Comparison of ENCODE assay signal across 9 cellular contexts in genomic region chr14:25050494-25051170, GRCh38. TPM values are rescaled to one million over a fixed set of nuclear protein-coding genes. Genes with fewer than 3 reads are reported as not detected.
DNase-seq lines count a peak whose midpoint lies in the region; ATAC-seq, FAIRE-seq and TF ChIP-seq lines count a peak whose summit lies in the region.
"Had no signal": no experiment of that assay in that cellular context is flagged by ENCODE, and none has a peak within 500 bp of the region (broad histone marks: within the 10 kb centered on the region; RNA-seq: fewer than 3 reads in every experiment).

No MANE protein-coding gene starts in this region.

- H3K27me3 ChIP-seq in left lung (peaks cover 33 to 57% of the 10 kb centered on the region in 2 donors), thoracic aorta (replicated peaks; ENCODE audit: insufficient read depth) (peaks cover 7% of the 10 kb centered on the region)

- H3K27ac ChIP-seq in left lung (peak overlapping the region; percentile 55 to 57), thoracic aorta (no peak overlapping the region)

- no peak for DNase-seq in CD14-positive monocyte (ENCODE audit: low spot score)
- DNase-seq in LNCaP clone FGC (ENCODE audit: low read depth), result no peak
- DNase-seq in central memory CD8-positive, alpha-beta T cell (ENCODE audit: low spot score in 2 of 2), result no peak
- DNase-seq in left lung, result no peak
- no peak for DNase-seq in thoracic aorta (ENCODE audit: low spot score)
- no peak for DNase-seq in NCI-H1436 (lab: John Stamatoyannopoulos, UW)
- DNase-seq in GM19239 (ENCODE audit: insufficient read length, low spot score), result no peak
- DNase-seq: naive B cell had no signal

- no peak for ATAC-seq in central memory CD8-positive, alpha-beta T cell (replicated peaks; ENCODE audit: extremely low read depth, poor library complexity, severe bottlenecking)
- peak; percentile 53 for ATAC-seq in left lung
- no peak for ATAC-seq in thoracic aorta (ENCODE audit: insufficient number of reproducible peaks, low FRiP score, low read depth)
- no peak for ATAC-seq in HG03342 (IDR thresholded peaks at IDR 0.05; ENCODE audit: unreplicated experiment)

- intact Hi-C loops in CD14-positive monocyte (cut with micrococcal nuclease) (no loop called here), left lung (cut with DNase I) (no loop called here)

- no peak overlapping the region for H3K27ac Mint-ChIP-seq in CD14-positive monocyte
- no peak overlapping the region for H3K27ac Mint-ChIP-seq in central memory CD8-positive, alpha-beta T cell (ENCODE audit: low read depth)
- H3K27ac Mint-ChIP-seq: naive B cell had no signal

- peaks cover 7 to 15% of the 10 kb centered on the region in 2 donors for H3K36me3 Mint-ChIP-seq in CD14-positive monocyte
- H3K36me3 Mint-ChIP-seq in central memory CD8-positive, alpha-beta T cell (ENCODE audit: insufficient read depth), result no peaks in the 10 kb centered on the region

- peak overlapping the region; percentile 65 to 94 for H3K4me3 Mint-ChIP-seq in CD14-positive monocyte
- peak overlapping the region; percentile 60 for H3K4me3 Mint-ChIP-seq in central memory CD8-positive, alpha-beta T cell

- H3K36me3 ChIP-seq in left lung, result no peaks in the 10 kb centered on the region
- no peaks in the 10 kb centered on the region for H3K36me3 ChIP-seq in thoracic aorta

- peaks cover 52 to 65% (median 55%) of the 10 kb centered on the region in 3 donors for H3K27me3 Mint-ChIP-seq in CD14-positive monocyte (ENCODE audit: low read depth in 3 of 3)
- H3K27me3 Mint-ChIP-seq in central memory CD8-positive, alpha-beta T cell, result peaks cover 90% of the 10 kb centered on the region

- peaks cover 19% of the 10 kb centered on the region for H3K4me1 Mint-ChIP-seq in CD14-positive monocyte
- H3K4me1 Mint-ChIP-seq in central memory CD8-positive, alpha-beta T cell, result peaks cover 7% of the 10 kb centered on the region

- no peak for FAIRE-seq in GM19239 (lab: Jason Lieb, UNC)

- H3K4me3 ChIP-seq in LNCaP clone FGC (ENCODE audit: low read depth, low read length) (peak overlapping the region; percentile 50), left lung (peak overlapping the region; percentile 49 to 50), thoracic aorta (peak overlapping the region; percentile 78)

- H3K9me3 ChIP-seq in left lung, result no peaks in the 10 kb centered on the region
- H3K9me3 ChIP-seq in thoracic aorta, result no peaks in the 10 kb centered on the region

- TF ChIP-seq CTCF in CD14-positive monocyte (IDR thresholded peaks at IDR 0.05), result no peak
- no peak for TF ChIP-seq CTCF in LNCaP clone FGC (IDR thresholded peaks at IDR 0.05; ENCODE audit: control insufficient read depth, extremely low read depth, insufficient read depth)
- TF ChIP-seq CTCF in left lung (IDR thresholded peaks at IDR 0.05), result no peak
- no peak for TF ChIP-seq CTCF in thoracic aorta (IDR thresholded peaks at IDR 0.05)

- H3K4me1 ChIP-seq in left lung (peaks cover 0 to 26% of the 10 kb centered on the region in 2 donors), thoracic aorta (ENCODE audit: control insufficient read depth in 1 of 2, low read depth in 2 of 2) (peaks cover 0 to 27% of the 10 kb centered on the region in 2 donors)

- H3K9me3 Mint-ChIP-seq in CD14-positive monocyte, result peaks cover 0 to 13% (median 8%) of the 10 kb centered on the region in 7 donors
- H3K9me3 Mint-ChIP-seq in central memory CD8-positive, alpha-beta T cell, result no peaks in the 10 kb centered on the region

RNA-seq across cellular contexts. Expression of gene STXBP6, which starts 0.7 kb away (rescaled TPM):
- under 1 TPM; 0.08 to 0.25 TPM for polyA plus RNA-seq in CD14-positive monocyte
- total RNA-seq in left lung (10 to 100 TPM; 17.2 to 19.9 TPM), thoracic aorta (1 to 10 TPM; 3.1 to 4.4 TPM)

Comparison
In these comparisons a context has a peak if more than half of its experiments do, and no peak if none do; other contexts are left out.
1. H3K27ac ChIP-seq: peak in left lung (2 of 2); none in thoracic aorta (0 of 2).
2. Peak in every context shown above with its lines, with median percentiles within 50 percentile points of each other: H3K4me3 ChIP-seq.